34 cellular contexts compared by ENCODE assay signal in genomic region chr3:154101250-154101649, GRCh38.
"Had no signal": no experiment of that assay in that cellular context is flagged by ENCODE, and none has a peak within 500 bp of the region (broad histone marks: within the 10 kb centered on the region; RNA-seq: fewer than 3 reads in every experiment).

No MANE protein-coding gene starts in this region.

- H3K36me3 ChIP-seq: MG63 had no signal

- H3K27me3 ChIP-seq: MG63 had no signal

- DNase-seq: Karpas-422, Kasumi-1, MG63, MM.1S, MV-4-11, NCI-H1048, NCI-H1092, NCI-H1092 treated with DMSO at 0.1 percent for 48 hours, NCI-H1105, NCI-H1105 treated with DMSO at 0.1 percent for 48 hours, NCI-H1417, NCI-H1417 treated with DMSO at 0.1 percent for 48 hours, NCI-H1436, NCI-H1436 treated with DMSO at 0.1 percent for 48 hours, NCI-H146, NCI-H1694, NCI-H1694 treated with DMSO at 0.1 percent for 48 hours, NCI-H187, NCI-H187 treated with DMSO at 0.1 percent for 48 hours, NCI-H1930, NCI-H2029, NCI-H2029 treated with DMSO at 0.1 percent for 48 hours, NCI-H2081, NCI-H2081 treated with DMSO at 0.1 percent for 48 hours, NCI-H2107, NCI-H2171, NCI-H2171 treated with DMSO at 0.1 percent for 48 hours, NCI-H2227 treated with DMSO at 0.1 percent for 48 hours, NCI-H226, NCI-H345, NCI-H446, NCI-H446 treated with DMSO at 0.1 percent for 48 hours, NCI-H510A, NCI-H510A treated with DMSO at 0.1 percent for 48 hours had no signal

- H3K4me3 ChIP-seq: MG63 had no signal

- H3K9me3 ChIP-seq: MG63 had no signal
